ENCODE assay signal across 28 cellular contexts in genomic region chr12:62285284-62285683, GRCh38.
"Had no signal": no experiment of that assay in that cellular context is flagged by ENCODE, and none has a peak within 500 bp of the region (broad histone marks: within the 10 kb centered on the region; RNA-seq: fewer than 3 reads in every experiment).

No MANE protein-coding gene starts in this region.

- H3K9me3 ChIP-seq: gastrocnemius medialis, left lung, lower lobe of right lung, stomach, thyroid gland, upper lobe of left lung had no signal

- H3K27ac ChIP-seq: brain microvascular endothelial cell, coronary artery, left lung, lower lobe of right lung, parathyroid adenoma, right atrium auricular region, stomach, thyroid gland, upper lobe of left lung, WERI-Rb-1 had no signal

- H3K4me3 Mint-ChIP-seq: activated naive CD8-positive, alpha-beta T cell treated with anti-CD3 and anti-CD28 coated beads, Interleukin-2, amount 10 ng/mL, durations not matched to agents 7 days and 5 days; effector memory CD8-positive, alpha-beta T cell; stimulated activated memory B cell treated with anti-CD40 and anti-IgM and Interleukin-4, amounts not matched to agents 10 μg/mL and 1 μg/mL and 100 μg/mL, for 72 hours; T-helper 1 cell treated with Interleukin-12 subunit alpha and Interleukin-12 subunit beta and Interleukin-4 antibody, amounts not matched to agents 30 μg/mL and 1 μg/mL, for 36 hours had no signal

- H3K27ac Mint-ChIP-seq: activated naive CD8-positive, alpha-beta T cell treated with anti-CD3 and anti-CD28 coated beads, Interleukin-2, amount 10 ng/mL, durations not matched to agents 7 days and 5 days; stimulated activated memory B cell treated with anti-CD40 and anti-IgM and Interleukin-4, amounts not matched to agents 10 μg/mL and 1 μg/mL and 100 μg/mL, for 72 hours; T-helper 1 cell treated with Interleukin-12 subunit alpha and Interleukin-12 subunit beta and Interleukin-4 antibody, amounts not matched to agents 30 μg/mL and 1 μg/mL, for 36 hours had no signal

- H3K4me3 ChIP-seq: coronary artery, gastrocnemius medialis, left lung, lower lobe of right lung, mucosa of descending colon, right atrium auricular region, smooth muscle cell, stomach, thyroid gland, upper lobe of left lung had no signal

- H3K4me1 ChIP-seq: thyroid gland had no signal

- DNase-seq: activated CD4-positive, CD25-positive, alpha-beta regulatory T cell treated with anti-CD3 and anti-CD28 coated beads, Interleukin-2, amount 50 U/mL, for 72 hours; activated naive CD8-positive, alpha-beta T cell treated with anti-CD3 and anti-CD28 coated beads, Interleukin-2, amount 10 ng/mL, durations not matched to agents 7 days and 5 days; amniotic stem cell; brain microvascular endothelial cell; effector memory CD8-positive, alpha-beta T cell; erythroblast; gastrocnemius medialis; glutamatergic neuron; left lung; lower lobe of right lung; mucosa of descending colon; occipital lobe; SK-N-SH; stimulated activated CD4-positive, alpha-beta T cell treated with anti-CD3 and anti-CD28 coated beads, Interleukin-1b, Interleukin-23, amount 100 ng/mL, for 48 hours; stimulated activated CD4-positive, alpha-beta T cell treated with anti-CD3 and anti-CD28 coated beads, Interleukin-4, amount 100 ng/mL, for 4 hours; stimulated activated CD8-positive, alpha-beta memory T cell treated with anti-CD3 and anti-CD28 coated beads, Interleukin-4, amount 100 ng/mL, for 48 hours; stomach; SW 1271; T1000; thyroid gland; upper lobe of left lung; WERI-Rb-1 had no signal

- H3K36me3 ChIP-seq: brain microvascular endothelial cell, gastrocnemius medialis, left lung, lower lobe of right lung, right atrium auricular region, stomach, thyroid gland, upper lobe of left lung, WERI-Rb-1 had no signal

- H3K27me3 Mint-ChIP-seq: activated naive CD8-positive, alpha-beta T cell treated with anti-CD3 and anti-CD28 coated beads, Interleukin-2, amount 10 ng/mL, durations not matched to agents 7 days and 5 days; effector memory CD8-positive, alpha-beta T cell; stimulated activated memory B cell treated with anti-CD40 and anti-IgM and Interleukin-4, amounts not matched to agents 10 μg/mL and 1 μg/mL and 100 μg/mL, for 72 hours had no signal

- ATAC-seq: effector memory CD8-positive, alpha-beta T cell; gastrocnemius medialis; left lung; lower lobe of right lung; mucosa of descending colon; stimulated activated memory B cell treated with anti-CD40 and anti-IgM and Interleukin-4, amounts not matched to agents 10 μg/mL and 1 μg/mL and 100 μg/mL, for 72 hours had no signal
